In genomic region chr19:45682117-45682516, GRCh38 we compare ENCODE assay signal across 7 cellular contexts. TPM values are rescaled to one million over a fixed set of nuclear protein-coding genes. Genes with fewer than 3 reads are reported as not detected.
DNase-seq lines count a peak whose midpoint lies in the region; TF ChIP-seq lines count a peak whose summit lies in the region.
"Had no signal": no experiment of that assay in that cellular context is flagged by ENCODE, and none has a peak within 500 bp of the region (broad histone marks: within the 10 kb centered on the region; RNA-seq: fewer than 3 reads in every experiment).

No MANE protein-coding gene starts in this region.

- POLR2A ChIA-PET in activated CD4-positive, alpha-beta memory T cell treated with anti-CD3 and anti-CD28 coated beads for 36 hours (lab: Charles Lee), result interaction anchor here (1.5 kb wide), 1 partner anchor 10 kb away, joined by 6 read pairs; the partner anchor contains the start of genes QPCTL and SNRPD2
- POLR2A ChIA-PET in activated CD4-positive, alpha-beta memory T cell treated with anti-CD3 and anti-CD28 coated beads, Interleukin-2, amount 10 ng/mL, durations not matched to agents 7 days and 5 days (lab: Charles Lee), result interaction anchor here (1.0 to 4.4 kb wide), 4 partner anchors 8 to 48 kb away, joined by 3 to 27 read pairs (median 7); partner anchors contain the start of genes QPCTL and SNRPD2

- H3K27me3 ChIP-seq in endodermal cell (ENCODE audit: control insufficient read depth, insufficient read depth, low read length, poor library complexity, severe bottlenecking), result no peaks in the 10 kb centered on the region
- peaks cover 10 to 16% (median 14%) of the 10 kb centered on the region in 5 donors for H3K27me3 ChIP-seq in subcutaneous abdominal adipose tissue (ENCODE audit: control insufficient read depth in 5 of 5, insufficient read depth in 4 of 5, low read length in 5 of 5)
- H3K27me3 ChIP-seq: brain microvascular endothelial cell had no signal

- H3K27me3 Mint-ChIP-seq in activated CD4-positive, alpha-beta memory T cell treated with anti-CD3 and anti-CD28 coated beads for 36 hours, result no peaks in the 10 kb centered on the region
- H3K27me3 Mint-ChIP-seq in activated CD4-positive, alpha-beta memory T cell treated with anti-CD3 and anti-CD28 coated beads, Interleukin-2, amount 10 ng/mL, durations not matched to agents 7 days and 5 days, result peaks cover 6% of the 10 kb centered on the region
- H3K27me3 Mint-ChIP-seq in endodermal cell (ENCODE audit: insufficient read depth), result peaks cover 28% of the 10 kb centered on the region

- H3K36me3 ChIP-seq in endodermal cell (ENCODE audit: control insufficient read depth, insufficient read depth, low read length), result peaks cover 26% of the 10 kb centered on the region
- peaks cover 0 to 28% (median 22%) of the 10 kb centered on the region in 5 donors for H3K36me3 ChIP-seq in subcutaneous abdominal adipose tissue (ENCODE audit: control insufficient read depth in 5 of 5, insufficient read depth in 5 of 5, low read length in 5 of 5)

- H3K4me1 ChIP-seq in endodermal cell (ENCODE audit: control insufficient read depth, insufficient read depth, low read length) (no peaks in the 10 kb centered on the region), subcutaneous abdominal adipose tissue (ENCODE audit: control insufficient read depth in 5 of 5, insufficient read depth in 5 of 5, low read length in 5 of 5) (peaks cover 0 to 22% (median 21%) of the 10 kb centered on the region in 5 donors)

- H3K4me3 ChIP-seq in endodermal cell (ENCODE audit: low read length), result no peak overlapping the region
- peak overlapping the region in 2 of 5 donors; percentile 50 to 52 for H3K4me3 ChIP-seq in subcutaneous abdominal adipose tissue (ENCODE audit: low read depth in 1 of 5, low read length in 5 of 5)

- intact Hi-C loops in activated CD4-positive, alpha-beta memory T cell treated with anti-CD3 and anti-CD28 coated beads for 36 hours (cut with micrococcal nuclease), result loop anchor here (5.0 kb wide), 1 partner anchor 35 kb away; no protein-coding TSS in a partner anchor

- peaks cover 16% of the 10 kb centered on the region for H3K4me1 Mint-ChIP-seq in activated CD4-positive, alpha-beta memory T cell treated with anti-CD3 and anti-CD28 coated beads for 36 hours (ENCODE audit: low read depth)
- peaks cover 19% of the 10 kb centered on the region for H3K4me1 Mint-ChIP-seq in activated CD4-positive, alpha-beta memory T cell treated with anti-CD3 and anti-CD28 coated beads, Interleukin-2, amount 10 ng/mL, durations not matched to agents 7 days and 5 days
- H3K4me1 Mint-ChIP-seq in endodermal cell, result no peaks in the 10 kb centered on the region

- H3K27ac ChIP-seq in endodermal cell (ENCODE audit: low read depth, low read length) (no peak overlapping the region), subcutaneous abdominal adipose tissue (ENCODE audit: low read depth, low read length) (peak overlapping the region; percentile 10)
- H3K27ac ChIP-seq: brain microvascular endothelial cell had no signal

- H3K36me3 Mint-ChIP-seq in activated CD4-positive, alpha-beta memory T cell treated with anti-CD3 and anti-CD28 coated beads for 36 hours, result peaks cover 21% of the 10 kb centered on the region
- peaks cover 23% of the 10 kb centered on the region for H3K36me3 Mint-ChIP-seq in activated CD4-positive, alpha-beta memory T cell treated with anti-CD3 and anti-CD28 coated beads, Interleukin-2, amount 10 ng/mL, durations not matched to agents 7 days and 5 days (ENCODE audit: low read depth)
- peaks cover 27% of the 10 kb centered on the region for H3K36me3 Mint-ChIP-seq in endodermal cell (ENCODE audit: low read depth)

- CTCF ChIA-PET in activated CD4-positive, alpha-beta memory T cell treated with anti-CD3 and anti-CD28 coated beads for 36 hours (lab: Charles Lee), result interaction anchor here (0.6 to 8.3 kb wide), 10 partner anchors 11 to 243 kb away, joined by 3 to 77 read pairs (median 5); partner anchors contain the start of genes FBXO46, GIPR, QPCTL and RTN2
- CTCF ChIA-PET in activated CD4-positive, alpha-beta memory T cell treated with anti-CD3 and anti-CD28 coated beads, Interleukin-2, amount 10 ng/mL, durations not matched to agents 7 days and 5 days (lab: Charles Lee), result interaction anchor here (0.6 to 8.5 kb wide), 7 partner anchors 9 to 504 kb away, joined by 3 to 106 read pairs (median 3); partner anchors contain the start of genes BLOC1S3, QPCTL, SNRPD2 and TRAPPC6A

- TF ChIP-seq CTCF in endodermal cell (conservative IDR thresholded peaks at IDR 0.05), result no peak

- no peak for DNase-seq in activated CD4-positive, alpha-beta memory T cell treated with anti-CD3 and anti-CD28 coated beads for 36 hours
- DNase-seq in activated CD4-positive, alpha-beta memory T cell treated with anti-CD3 and anti-CD28 coated beads, Interleukin-2, amount 10 ng/mL, durations not matched to agents 7 days and 5 days, result no peak
- no peak for DNase-seq in endodermal cell
- DNase-seq in activated CD8-positive, alpha-beta memory T cell treated with anti-CD3 and anti-CD28 coated beads, Interleukin-2, amount 50 U/mL, for 48 hours, result no peak
- no peak for DNase-seq in activated CD4-positive, CD25-positive, alpha-beta regulatory T cell treated with anti-CD3 and anti-CD28 coated beads, Interleukin-2, amount 50 U/mL, for 72 hours

- H3K9me3 ChIP-seq in endodermal cell (ENCODE audit: control insufficient read depth, low read length) (no peaks in the 10 kb centered on the region), subcutaneous abdominal adipose tissue (ENCODE audit: control insufficient read depth in 5 of 5, low read length in 5 of 5) (no peaks in the 10 kb centered on the region)

- H3K9me3 Mint-ChIP-seq in activated CD4-positive, alpha-beta memory T cell treated with anti-CD3 and anti-CD28 coated beads for 36 hours, result no peaks in the 10 kb centered on the region
- no peaks in the 10 kb centered on the region for H3K9me3 Mint-ChIP-seq in activated CD4-positive, alpha-beta memory T cell treated with anti-CD3 and anti-CD28 coated beads, Interleukin-2, amount 10 ng/mL, durations not matched to agents 7 days and 5 days
- no peaks in the 10 kb centered on the region for H3K9me3 Mint-ChIP-seq in endodermal cell

- H3K27ac Mint-ChIP-seq in activated CD4-positive, alpha-beta memory T cell treated with anti-CD3 and anti-CD28 coated beads for 36 hours, result no peak overlapping the region
- no peak overlapping the region for H3K27ac Mint-ChIP-seq in activated CD4-positive, alpha-beta memory T cell treated with anti-CD3 and anti-CD28 coated beads, Interleukin-2, amount 10 ng/mL, durations not matched to agents 7 days and 5 days
- no peak overlapping the region for H3K27ac Mint-ChIP-seq in endodermal cell

- H3K9ac ChIP-seq in endodermal cell (ENCODE audit: extremely low read depth, low read length, poor library complexity, severe bottlenecking), result no peak overlapping the region
- peak overlapping the region in 4 of 5 donors; percentile 7 to 56 (median 42) for H3K9ac ChIP-seq in subcutaneous abdominal adipose tissue (ENCODE audit: low read length in 5 of 5)

- WGBS in endodermal cell (ENCODE audit: insufficient coverage in 1 of 2, insufficient read length in 1 of 2), 2 experiments, result 88 to 89% methylated on average over 8 of the region's 8 CpGs

- H3K4me3 Mint-ChIP-seq in activated CD4-positive, alpha-beta memory T cell treated with anti-CD3 and anti-CD28 coated beads for 36 hours, result peak overlapping the region; percentile 6
- H3K4me3 Mint-ChIP-seq in activated CD4-positive, alpha-beta memory T cell treated with anti-CD3 and anti-CD28 coated beads, Interleukin-2, amount 10 ng/mL, durations not matched to agents 7 days and 5 days, result no peak overlapping the region
- peak overlapping the region; percentile 39 for H3K4me3 Mint-ChIP-seq in endodermal cell

RNA-seq across cellular contexts. Expression of gene SNRPD2, which starts 9.6 kb away (rescaled TPM):
- total RNA-seq in activated CD4-positive, alpha-beta memory T cell treated with anti-CD3 and anti-CD28 coated beads for 36 hours, result 100 to 1,000 TPM; 789 TPM
- 100 to 1,000 TPM; 505 to 519 TPM for total RNA-seq in activated CD4-positive, alpha-beta memory T cell treated with anti-CD3 and anti-CD28 coated beads, Interleukin-2, amount 10 ng/mL, durations not matched to agents 7 days and 5 days
- total RNA-seq in endodermal cell, result 100 to 1,000 TPM; 644 to 654 TPM
- 524 TPM for polyA plus RNA-seq in endodermal cell (2013, experiment 1 of 2)
- 537 TPM for polyA plus RNA-seq in endodermal cell (2013, experiment 2 of 2)

RNA-seq across cellular contexts. Expression of gene QPCTL, which starts 10.3 kb away (rescaled TPM):
- 10 to 100 TPM; 13.8 to 16.8 TPM for total RNA-seq in activated CD4-positive, alpha-beta memory T cell treated with anti-CD3 and anti-CD28 coated beads for 36 hours
- 10 to 100 TPM in 1 of 2 experiments, 1 to 10 TPM in 1; 9.1 to 11.9 TPM for total RNA-seq in activated CD4-positive, alpha-beta memory T cell treated with anti-CD3 and anti-CD28 coated beads, Interleukin-2, amount 10 ng/mL, durations not matched to agents 7 days and 5 days
- total RNA-seq in endodermal cell, result 10 to 100 TPM; 11.0 to 15.9 TPM
- polyA plus RNA-seq in endodermal cell (2013, experiment 1 of 2), result 14.8 TPM
- polyA plus RNA-seq in endodermal cell (2013, experiment 2 of 2), result 14.4 TPM

RNA-seq across cellular contexts. Expression of gene GIPR, which starts 14.1 kb away (rescaled TPM):
- total RNA-seq in activated CD4-positive, alpha-beta memory T cell treated with anti-CD3 and anti-CD28 coated beads for 36 hours, result 1 to 10 TPM; 6.6 to 8.3 TPM
- 10 to 100 TPM; 11.4 to 12.3 TPM for total RNA-seq in activated CD4-positive, alpha-beta memory T cell treated with anti-CD3 and anti-CD28 coated beads, Interleukin-2, amount 10 ng/mL, durations not matched to agents 7 days and 5 days
- 10 to 100 TPM; 10.8 to 14.6 TPM for total RNA-seq in endodermal cell
- polyA plus RNA-seq in endodermal cell (2013, experiment 1 of 2), result 3.5 TPM
- 3.0 TPM for polyA plus RNA-seq in endodermal cell (2013, experiment 2 of 2)

RNA-seq across cellular contexts. Expression of gene EML2, which starts 42.9 kb away (rescaled TPM):
- total RNA-seq in activated CD4-positive, alpha-beta memory T cell treated with anti-CD3 and anti-CD28 coated beads for 36 hours, result 100 to 1,000 TPM; 159 to 183 TPM
- total RNA-seq in activated CD4-positive, alpha-beta memory T cell treated with anti-CD3 and anti-CD28 coated beads, Interleukin-2, amount 10 ng/mL, durations not matched to agents 7 days and 5 days, result 100 to 1,000 TPM; 136 to 146 TPM
- total RNA-seq in endodermal cell, result 10 to 100 TPM; 42.9 to 79.3 TPM
- 25.9 TPM for polyA plus RNA-seq in endodermal cell (2013, experiment 1 of 2)
- 26.3 TPM for polyA plus RNA-seq in endodermal cell (2013, experiment 2 of 2)

RNA-seq across cellular contexts. Expression of gene FBXO46, which starts 48.6 kb away (rescaled TPM):
- 10 to 100 TPM; 26.1 to 29.4 TPM for total RNA-seq in activated CD4-positive, alpha-beta memory T cell treated with anti-CD3 and anti-CD28 coated beads for 36 hours
- total RNA-seq in activated CD4-positive, alpha-beta memory T cell treated with anti-CD3 and anti-CD28 coated beads, Interleukin-2, amount 10 ng/mL, durations not matched to agents 7 days and 5 days, result 10 to 100 TPM; 34.4 to 36.4 TPM
- total RNA-seq in endodermal cell, result 10 to 100 TPM; 36.5 to 42.8 TPM
- 17.2 TPM for polyA plus RNA-seq in endodermal cell (2013, experiment 1 of 2)
- polyA plus RNA-seq in endodermal cell (2013, experiment 2 of 2), result 15.6 TPM
